8 cellular contexts compared by ENCODE assay signal in the genomic region with DNA sequence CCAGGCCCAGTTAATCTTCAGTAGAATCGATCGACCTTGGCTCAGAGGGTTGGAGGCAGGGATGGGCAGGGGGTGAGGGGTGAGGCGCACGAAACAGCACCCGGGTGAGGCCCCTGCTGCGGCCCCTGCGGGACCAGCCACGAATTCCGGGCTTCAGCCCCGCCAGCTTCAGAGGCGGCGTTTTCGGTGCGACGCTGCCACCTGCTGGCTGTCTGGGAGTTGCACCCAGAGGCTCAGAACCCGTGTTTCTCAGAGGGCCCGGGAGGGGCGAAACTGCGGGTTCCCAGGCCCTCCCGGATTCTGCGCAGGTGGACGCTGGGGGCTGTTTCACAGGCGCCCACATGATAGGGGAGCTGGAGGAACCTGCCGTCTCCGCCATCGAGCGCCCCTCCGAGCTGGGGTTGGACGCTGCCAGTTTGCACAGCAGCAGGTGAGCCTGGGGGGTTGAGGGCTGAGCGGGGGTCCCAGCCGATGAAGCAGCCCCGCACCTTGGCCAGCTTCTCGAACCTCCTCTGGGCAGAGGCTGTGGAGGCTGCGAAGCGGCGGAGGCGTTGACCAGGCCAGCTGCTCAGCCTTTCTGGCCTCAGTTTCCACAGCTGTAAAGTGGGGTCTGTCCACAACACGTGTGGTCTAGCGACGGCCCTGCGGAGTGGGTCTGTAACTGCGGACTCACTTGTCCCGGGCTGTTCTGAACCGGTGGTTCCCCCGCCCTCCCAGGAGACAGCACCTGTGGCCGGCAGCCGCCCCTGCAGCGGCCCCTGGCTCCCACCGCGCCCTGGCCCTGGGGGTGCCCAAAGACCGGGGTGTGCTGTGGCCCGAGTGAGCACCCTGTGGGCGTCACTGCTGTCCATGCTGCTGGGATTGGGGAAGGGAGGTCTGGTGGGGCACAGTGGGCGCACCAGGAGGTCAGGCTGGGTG. TPM values are rescaled to one million over a fixed set of nuclear protein-coding genes. Genes with fewer than 3 reads are reported as not detected.
A peak's percentile ranks its signal among the peaks of the same experiment; 100 is the strongest.
DNase-seq lines count a peak whose midpoint lies in the region; ATAC-seq and TF ChIP-seq lines count a peak whose summit lies in the region.

No MANE protein-coding gene starts in this region.

- peak; percentile 19 for DNase-seq in GM04504 (ENCODE audit: low read depth)
- DNase-seq in SJCRH30 = peak; percentile 85 to 96
- peak; percentile 83 for DNase-seq in activated gamma-delta T cell treated with Interleukin-2 at 50 U/mL for 16 hours
- peak; percentile 39 for DNase-seq in globus pallidus (ENCODE audit: low spot score)
- DNase-seq in posterior vena cava (ENCODE audit: low spot score) = peak; percentile 94
- DNase-seq in vagina (ENCODE audit: extremely low spot score in 2 of 2) = no peak

- H3K27ac ChIP-seq in KOPT-K1 (ENCODE audit: low read depth, low read length, poor library complexity, severe bottlenecking) = peak overlapping the region; percentile 90
- no peak overlapping the region for H3K27ac ChIP-seq in SJCRH30
- H3K27ac ChIP-seq in vagina = no peak overlapping the region

- H3K27me3 ChIP-seq in SJCRH30 = peaks cover 8% of the 10 kb centered on the region; the same call in 1 of the 2 replicates
- peaks cover 27% of the 10 kb centered on the region for H3K27me3 ChIP-seq in vagina

- TF ChIP-seq CTCF in vagina (IDR thresholded peaks at IDR 0.05) = peak; percentile 82 to 91 (median 90)

- ATAC-seq in GM21786 (IDR thresholded peaks at IDR 0.05; ENCODE audit: unreplicated experiment) = peak; percentile 35

- H3K36me3 ChIP-seq in KOPT-K1 (ENCODE audit: insufficient read depth, low read length) (0 out of 2 replicates have a peak, but pooled peaks cover 4% of the 10 kb centered on the region), SJCRH30 (no peaks in the 10 kb centered on the region), vagina (no peaks in the 10 kb centered on the region)

- H3K4me3 ChIP-seq in SJCRH30 (no peak overlapping the region), vagina (no peak overlapping the region)

- H3K4me1 ChIP-seq in SJCRH30 (peaks cover 8% of the 10 kb centered on the region), vagina (peaks cover 35% of the 10 kb centered on the region)

- intact Hi-C loops in posterior vena cava (cut with DNase I) = loop anchor here (2.0 to 10.0 kb wide), 3 partner anchors 37 to 137 kb away; no protein-coding TSS in a partner anchor
- intact Hi-C loops in vagina (cut with DNase I) = loop anchor here (5.0 kb wide), 1 partner anchor 107 kb away; no protein-coding TSS in a partner anchor

- H3K9me3 ChIP-seq in KOPT-K1 (ENCODE audit: insufficient read depth, low read length, poor library complexity, severe bottlenecking) (peaks cover 16% of the 10 kb centered on the region), SJCRH30 (replicated peaks) (peaks cover 11% of the 10 kb centered on the region; the same call in 1 of the 2 replicates), vagina (no peaks in the 10 kb centered on the region)

- TF ChIP-seq POLR2A in vagina (IDR thresholded peaks at IDR 0.05) = no peak

RNA-seq across cellular contexts. Expression of gene BHLHE23, which starts 2.5 kb away (rescaled TPM):
- not detected in 2 replicates for total RNA-seq in SJCRH30 (2014; rRNA removed; shearing (Covaris generic))
- not detected for total RNA-seq in posterior vena cava
- not detected for total RNA-seq in vagina

RNA-seq across cellular contexts. Expression of gene SLC17A9, which starts 56.8 kb away (rescaled TPM):
- 1.1 and 2.1 TPM in 2 replicates for total RNA-seq in SJCRH30 (2014; rRNA removed; shearing (Covaris generic))
- total RNA-seq in posterior vena cava (10 to 100 TPM in 1 of 2 donors, 1 to 10 TPM in 1; 9.9 to 16.3 TPM), vagina (2.5 TPM)

Comparison
In these comparisons a context has a peak if more than half of its experiments do, and no peak if none do; other contexts are left out.
1. DNase-seq: peak in GM04504 (single experiment), SJCRH30 (2 of 2), activated gamma-delta T cell treated with Interleukin-2 at 50 U/mL for 16 hours (single experiment), globus pallidus (single experiment) and posterior vena cava (single experiment); none in vagina (0 of 2).